In genomic region chr5:117131048-117131679, GRCh38 we compare ENCODE assay signal across 12 cellular contexts.
DNase-seq lines count a peak whose midpoint lies in the region; ATAC-seq and TF ChIP-seq lines count a peak whose summit lies in the region.
"Had no signal": no experiment of that assay in that cellular context is flagged by ENCODE, and none has a peak within 500 bp of the region (broad histone marks: within the 10 kb centered on the region; RNA-seq: fewer than 3 reads in every experiment).

No MANE protein-coding gene starts in this region.

- H3K27me3 ChIP-seq in Caco-2 (replicated peaks; ENCODE audit: control insufficient read depth, insufficient read depth, low read length): no peaks in the 10 kb centered on the region

- no peaks in the 10 kb centered on the region for H3K9me3 ChIP-seq in Caco-2

- CTCF ChIA-PET in Caco-2 (lab: Charles Lee): no interaction called here

- H3K4me1 ChIP-seq in Caco-2: no peaks in the 10 kb centered on the region

- H3K4me1 Mint-ChIP-seq in immature natural killer cell (no peaks in the 10 kb centered on the region), Caco-2 (ENCODE audit: low read depth, unreplicated experiment) (no peaks in the 10 kb centered on the region)
- no peaks in the 10 kb centered on the region for H3K4me1 Mint-ChIP-seq in stimulated activated naive CD8-positive, alpha-beta T cell treated with anti-CD3 and anti-CD28 coated beads, Interleukin-15, amount 100 ng/mL, for 72 hours
- H3K4me1 Mint-ChIP-seq: T-helper 17 cell had no signal

- intact Hi-C loops in Caco-2 (cut with micrococcal nuclease; ENCODE audit: unreplicated experiment): no loop called here

- H3K4me3 Mint-ChIP-seq in immature natural killer cell: no peak overlapping the region
- no peak overlapping the region for H3K4me3 Mint-ChIP-seq in Caco-2 (ENCODE audit: unreplicated experiment)
- H3K4me3 Mint-ChIP-seq in stimulated activated naive CD8-positive, alpha-beta T cell treated with anti-CD3 and anti-CD28 coated beads, Interleukin-15, amount 100 ng/mL, for 72 hours: no peak overlapping the region
- H3K4me3 Mint-ChIP-seq: CD8-positive, alpha-beta T cell; T-helper 17 cell had no signal

- BruUV-seq in Caco-2 (replicated peaks; lab: Mats Ljungman, UMichigan): no TSS peak

- H3K36me3 ChIP-seq in Caco-2 (ENCODE audit: control insufficient read depth, insufficient read depth, low read length): no peaks in the 10 kb centered on the region

- peak; percentile 95 for ATAC-seq in GM18517 (IDR thresholded peaks at IDR 0.05; ENCODE audit: unreplicated experiment)
- ATAC-seq in GM21576 (IDR thresholded peaks at IDR 0.05; ENCODE audit: unreplicated experiment): peak; percentile 97
- peak; percentile 97 for ATAC-seq in HG03280 (IDR thresholded peaks at IDR 0.05; ENCODE audit: unreplicated experiment)
- ATAC-seq in stimulated activated naive CD8-positive, alpha-beta T cell treated with anti-CD3 and anti-CD28 coated beads, Interleukin-15, amount 100 ng/mL, for 72 hours: no peak
- ATAC-seq: CD8-positive, alpha-beta T cell; T-helper 17 cell had no signal

- no peak overlapping the region for H3K4me3 ChIP-seq in epithelial cell of esophagus (ENCODE audit: low read length)
- H3K4me3 ChIP-seq in Caco-2 (ENCODE audit: low read depth, low read length): no peak overlapping the region

- TF ChIP-seq CTCF in epithelial cell of esophagus (IDR thresholded peaks at IDR 0.05; ENCODE audit: insufficient read depth, low read depth, low read length, missing control alignments): no peak
- TF ChIP-seq CTCF in Caco-2 (IDR thresholded peaks at IDR 0.05; ENCODE audit: insufficient read depth in 1 of 2, low read depth in 1 of 2, low read length in 1 of 2, severe bottlenecking in 1 of 2, unreplicated experiment in 1 of 2): no peak

- H3K9me3 Mint-ChIP-seq in immature natural killer cell: peaks cover 8 to 41% (median 19%) of the 10 kb centered on the region in 6 donors
- no peaks in the 10 kb centered on the region for H3K9me3 Mint-ChIP-seq in Caco-2 (ENCODE audit: unreplicated experiment)
- H3K9me3 Mint-ChIP-seq in stimulated activated naive CD8-positive, alpha-beta T cell treated with anti-CD3 and anti-CD28 coated beads, Interleukin-15, amount 100 ng/mL, for 72 hours: peaks cover 4 to 8% of the 10 kb centered on the region in 2 donors

- H3K36me3 Mint-ChIP-seq in immature natural killer cell (peaks cover 0 to 4% (median 0%) of the 10 kb centered on the region in 3 donors), Caco-2 (ENCODE audit: insufficient read depth, unreplicated experiment) (no peaks in the 10 kb centered on the region)
- H3K36me3 Mint-ChIP-seq: CD8-positive, alpha-beta T cell had no signal

- peaks cover 0 to 4% (median 2%) of the 10 kb centered on the region in 3 donors for H3K27me3 Mint-ChIP-seq in immature natural killer cell (ENCODE audit: low read depth in 3 of 3)
- H3K27me3 Mint-ChIP-seq in Caco-2 (ENCODE audit: insufficient read depth, unreplicated experiment): no peaks in the 10 kb centered on the region
- H3K27me3 Mint-ChIP-seq in stimulated activated naive CD8-positive, alpha-beta T cell treated with anti-CD3 and anti-CD28 coated beads, Interleukin-15, amount 100 ng/mL, for 72 hours: no peaks in the 10 kb centered on the region
- H3K27me3 Mint-ChIP-seq: T-helper 17 cell had no signal

- H3K27ac Mint-ChIP-seq in immature natural killer cell (no peak overlapping the region), Caco-2 (ENCODE audit: unreplicated experiment) (no peak overlapping the region)
- no peak overlapping the region for H3K27ac Mint-ChIP-seq in stimulated activated naive CD8-positive, alpha-beta T cell treated with anti-CD3 and anti-CD28 coated beads, Interleukin-15, amount 100 ng/mL, for 72 hours
- H3K27ac Mint-ChIP-seq: CD8-positive, alpha-beta T cell; T-helper 17 cell had no signal

- DNase-seq in epithelial cell of esophagus (ENCODE audit: low read depth) (peak; percentile 84), immature natural killer cell (no peak), NCI-H1092 (lab: John Stamatoyannopoulos, UW) (no peak), Caco-2 (no peak)
- DNase-seq in stimulated activated naive CD8-positive, alpha-beta T cell treated with anti-CD3 and anti-CD28 coated beads, Interleukin-15, amount 100 ng/mL, for 72 hours: no peak
- DNase-seq: activated effector memory CD4-positive, alpha-beta T cell treated with anti-CD3 and anti-CD28 coated beads, Interleukin-2, amount 50 U/mL, for 16 hours; CD8-positive, alpha-beta T cell; posterior cingulate gyrus; T-helper 17 cell had no signal

- POLR2A ChIA-PET in Caco-2 (lab: Charles Lee): no interaction called here
